Comparison of ENCODE assay signal across 27 cellular contexts in the genomic region with DNA sequence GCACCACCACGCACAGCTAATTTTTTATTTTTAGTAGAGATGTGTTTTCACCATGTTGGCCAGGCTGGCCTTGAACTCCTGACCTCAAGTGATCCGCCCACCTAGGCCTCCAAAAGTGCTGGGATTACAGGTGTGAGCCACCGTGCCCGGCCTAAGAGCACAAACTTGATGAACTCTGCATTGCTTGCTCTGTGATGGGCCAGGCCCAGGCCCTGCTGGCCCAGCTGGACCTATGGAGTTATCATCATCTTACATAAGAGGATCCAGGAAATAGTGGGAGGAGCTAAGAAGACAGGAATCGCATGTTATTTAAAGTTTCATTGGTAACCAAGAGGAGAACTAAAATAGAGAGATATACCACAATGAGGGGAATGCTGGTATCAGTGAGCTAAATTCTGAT. TPM values are rescaled to one million over a fixed set of nuclear protein-coding genes. Genes with fewer than 3 reads are reported as not detected.
A peak's percentile ranks its signal among the peaks of the same experiment; 100 is the strongest.
DNase-seq lines count a peak whose midpoint lies in the region; ATAC-seq and TF ChIP-seq lines count a peak whose summit lies in the region.
"Had no signal": no experiment of that assay in that cellular context is flagged by ENCODE, and none has a peak within 500 bp of the region (broad histone marks: within the 10 kb centered on the region; RNA-seq: fewer than 3 reads in every experiment).

No MANE protein-coding gene starts in this region.

- TF ChIP-seq POLR2A in spleen (IDR thresholded peaks at IDR 0.05): no peak
- no peak for TF ChIP-seq POLR2A in lower leg skin (IDR thresholded peaks at IDR 0.05)

- no peaks in the 10 kb centered on the region for H4K20me1 ChIP-seq in SU-DHL-6 (ENCODE audit: low read depth, low read length)

- no peaks in the 10 kb centered on the region for H3K9me3 ChIP-seq in SU-DHL-6 (ENCODE audit: insufficient read depth, low read length)
- no peaks in the 10 kb centered on the region for H3K9me3 ChIP-seq in naive thymus-derived CD4-positive, alpha-beta T cell (ENCODE audit: control insufficient read depth in 2 of 3, low read length in 3 of 3)
- no peaks in the 10 kb centered on the region for H3K9me3 ChIP-seq in spleen
- H3K9me3 ChIP-seq: colonic mucosa, thyroid gland had no signal

- WGBS in spleen, 5 donors: 75 to 79% (median 77%) methylated on average over 5 of the region's 5 CpGs
- 73 to 83% methylated on average over 5 of the region's 5 CpGs for WGBS in lower leg skin, 2 donors

- H3K4me3 ChIP-seq in SU-DHL-6 (ENCODE audit: insufficient read depth, low read length, poor library complexity, severe bottlenecking): no peak overlapping the region
- no peak overlapping the region for H3K4me3 ChIP-seq in naive thymus-derived CD4-positive, alpha-beta T cell (ENCODE audit: low read length)
- H3K4me3 ChIP-seq in spleen: no peak overlapping the region
- H3K4me3 ChIP-seq in lower leg skin (ENCODE audit: low read depth, poor library complexity, severe bottlenecking): no peak overlapping the region
- H3K4me3 ChIP-seq: colonic mucosa, smooth muscle cell, thyroid gland had no signal

- H3K4me1 Mint-ChIP-seq in naive thymus-derived CD4-positive, alpha-beta T cell: peaks cover 0 to 6% (median 4%) of the 10 kb centered on the region in 7 donors

- no peak overlapping the region for H3K9ac ChIP-seq in SU-DHL-6 (ENCODE audit: low read length)

- no peak overlapping the region for H3K4me2 ChIP-seq in SU-DHL-6 (ENCODE audit: low read depth, low read length, poor library complexity, severe bottlenecking)
- H3K4me2 ChIP-seq: smooth muscle cell had no signal

- no peaks in the 10 kb centered on the region for H3K36me3 Mint-ChIP-seq in naive thymus-derived CD4-positive, alpha-beta T cell

- no peaks in the 10 kb centered on the region for H3K4me1 ChIP-seq in naive thymus-derived CD4-positive, alpha-beta T cell (ENCODE audit: control insufficient read depth in 2 of 2, insufficient read depth in 2 of 2, low read length in 2 of 2)
- H3K4me1 ChIP-seq in spleen: peaks cover 0 to 14% (median 2%) of the 10 kb centered on the region in 6 donors
- H3K4me1 ChIP-seq: colonic mucosa had no signal

- no peak overlapping the region for H3K27ac ChIP-seq in SU-DHL-6 (ENCODE audit: low read depth, low read length)
- no peak overlapping the region for H3K27ac ChIP-seq in naive thymus-derived CD4-positive, alpha-beta T cell (ENCODE audit: low read depth, low read length)
- H3K27ac ChIP-seq in spleen: no peak overlapping the region
- H3K27ac ChIP-seq: 22Rv1, colonic mucosa, thyroid gland had no signal

- H3K4me3 Mint-ChIP-seq in naive thymus-derived CD4-positive, alpha-beta T cell: no peak overlapping the region
- H3K4me3 Mint-ChIP-seq: activated B cell treated with CpG ODN at 0.5 μM for 24 hours; stimulated activated naive CD8-positive, alpha-beta T cell treated with anti-CD3 and anti-CD28 coated beads, Interleukin-15, Interleukin-2, amounts not matched to agents 100 ng/mL and 50 ng/mL, for 24 hours; T-helper 17 cell had no signal

- TF ChIP-seq CTCF in SU-DHL-6 (IDR thresholded peaks at IDR 0.05; ENCODE audit: insufficient read depth, low read length, poor library complexity, severe bottlenecking) (no peak), omental fat pad (IDR thresholded peaks at IDR 0.05) (no peak), spleen (IDR thresholded peaks at IDR 0.05 in 8 of 11, conservative IDR thresholded peaks at IDR 0.05 in 3 of 11) (no peak), lower leg skin (IDR thresholded peaks at IDR 0.05) (no peak)

- CTCF ChIA-PET in naive thymus-derived CD4-positive, alpha-beta T cell (lab: Charles Lee): interaction anchor here (1.1 kb wide), 1 partner anchor 11 kb away, joined by 3 read pairs; no protein-coding TSS in a partner anchor

- H3K27me3 Mint-ChIP-seq in naive thymus-derived CD4-positive, alpha-beta T cell: peaks cover 0 to 2% (median 0%) of the 10 kb centered on the region in 5 donors
- H3K27me3 Mint-ChIP-seq: activated B cell treated with CpG ODN at 0.5 μM for 24 hours; stimulated activated naive CD8-positive, alpha-beta T cell treated with anti-CD3 and anti-CD28 coated beads, Interleukin-15, Interleukin-2, amounts not matched to agents 100 ng/mL and 50 ng/mL, for 24 hours; T-helper 17 cell had no signal

- H3F3A ChIP-seq in SU-DHL-6 (ENCODE audit: insufficient read depth): 0 out of 2 replicates have a peak, but pooled peaks cover under 1% of the 10 kb centered on the region

- H3K79me2 ChIP-seq in SU-DHL-6 (ENCODE audit: insufficient read depth, low read length): no peaks in the 10 kb centered on the region

- no peaks in the 10 kb centered on the region for H3K36me3 ChIP-seq in SU-DHL-6 (ENCODE audit: low read length)
- H3K36me3 ChIP-seq in naive thymus-derived CD4-positive, alpha-beta T cell (ENCODE audit: control insufficient read depth in 2 of 3, insufficient read depth in 3 of 3, low read length in 3 of 3): no peaks in the 10 kb centered on the region
- no peaks in the 10 kb centered on the region for H3K36me3 ChIP-seq in spleen
- H3K36me3 ChIP-seq: colonic mucosa, thyroid gland had no signal

- POLR2A ChIA-PET in naive thymus-derived CD4-positive, alpha-beta T cell (lab: Charles Lee): interaction anchor here (0.7 kb wide), 1 partner anchor 13 kb away, joined by 3 read pairs; no protein-coding TSS in a partner anchor

- H3K27me3 ChIP-seq in SU-DHL-6 (ENCODE audit: low read length): no peaks in the 10 kb centered on the region
- no peaks in the 10 kb centered on the region for H3K27me3 ChIP-seq in naive thymus-derived CD4-positive, alpha-beta T cell (ENCODE audit: control insufficient read depth in 2 of 2, insufficient read depth in 2 of 2, low read length in 2 of 2)
- H3K27me3 ChIP-seq in spleen (replicated peaks in 1 of 7): no peaks in the 10 kb centered on the region
- H3K27me3 ChIP-seq: colonic mucosa, thyroid gland had no signal

- peak; percentile 4 for DNase-seq in NCI-H82 (lab: John Stamatoyannopoulos, UW)
- DNase-seq in NCI-H82 treated with DMSO at 0.1 percent for 48 hours (lab: John Stamatoyannopoulos, UW; ENCODE audit: unreplicated experiment): no peak
- peak; percentile 83 for DNase-seq in MV-4-11 (lab: John Stamatoyannopoulos, UW)
- DNase-seq in omental fat pad (ENCODE audit: low spot score): no peak
- DNase-seq in naive thymus-derived CD4-positive, alpha-beta T cell: no peak
- no peak for DNase-seq in spleen
- no peak for DNase-seq in lower leg skin (ENCODE audit: low spot score in 2 of 2)
- DNase-seq: activated B cell treated with CpG ODN at 0.5 μM for 24 hours; activated CD4-positive, alpha-beta T cell treated with anti-CD3 and anti-CD28 coated beads, Interleukin-2, amount 50 U/mL, for 48 hours; activated CD8-positive, alpha-beta memory T cell treated with anti-CD3 and anti-CD28 coated beads, Interleukin-2, amount 50 U/mL, for 48 hours; activated effector memory CD4-positive, alpha-beta T cell treated with Interleukin-2 at 50 U/mL for 16 hours; colonic mucosa; COR-L47; DMS79; Karpas-422; kidney; NCI-H1105 treated with DMSO at 0.1 percent for 48 hours; NCI-H2081; NCI-H524; stimulated activated CD4-positive, alpha-beta T cell treated with anti-CD3 and anti-CD28 coated beads, Interleukin-4, amount 100 ng/mL, for 1 hour; T-helper 17 cell; thyroid gland had no signal

- no peaks in the 10 kb centered on the region for H3K9me2 ChIP-seq in SU-DHL-6 (replicated peaks; ENCODE audit: insufficient read depth, low read length)

- H3K27ac Mint-ChIP-seq in naive thymus-derived CD4-positive, alpha-beta T cell: no peak overlapping the region
- H3K27ac Mint-ChIP-seq: activated B cell treated with CpG ODN at 0.5 μM for 24 hours; stimulated activated naive CD8-positive, alpha-beta T cell treated with anti-CD3 and anti-CD28 coated beads, Interleukin-15, Interleukin-2, amounts not matched to agents 100 ng/mL and 50 ng/mL, for 24 hours; T-helper 17 cell had no signal

- H3K9me3 Mint-ChIP-seq in naive thymus-derived CD4-positive, alpha-beta T cell: no peaks in the 10 kb centered on the region
- H3K9me3 Mint-ChIP-seq: activated B cell treated with CpG ODN at 0.5 μM for 24 hours; stimulated activated naive CD8-positive, alpha-beta T cell treated with anti-CD3 and anti-CD28 coated beads, Interleukin-15, Interleukin-2, amounts not matched to agents 100 ng/mL and 50 ng/mL, for 24 hours had no signal

- intact Hi-C loops in naive thymus-derived CD4-positive, alpha-beta T cell (cut with micrococcal nuclease): no loop called here
- intact Hi-C loops in spleen (cut with DNase I; ENCODE audit: low total_unique reads) (no loop called here), lower leg skin (cut with DNase I; ENCODE audit: low total_unique reads) (no loop called here)

- H2AFZ ChIP-seq in SU-DHL-6 (ENCODE audit: low read depth, low read length, severe bottlenecking): peak overlapping the region; percentile 56

- ATAC-seq in omental fat pad (ENCODE audit: low FRiP score): peak; percentile 48
- ATAC-seq in naive thymus-derived CD4-positive, alpha-beta T cell: no peak
- ATAC-seq: HCT116, T-helper 17 cell had no signal

RNA-seq across cellular contexts. Expression of gene FAM220A, which starts 12.1 kb away (rescaled TPM):
- total RNA-seq in omental fat pad: 10 to 100 TPM in 3 of 4 donors, 1 to 10 TPM in 1; 9.9 to 18.0 (median 14.2) TPM
- 10 to 100 TPM in 4 of 5 experiments, 1 to 10 TPM in 1; 8.9 to 25.0 (median 14.7) TPM for total RNA-seq in naive thymus-derived CD4-positive, alpha-beta T cell
- polyA plus RNA-seq in naive thymus-derived CD4-positive, alpha-beta T cell: 1 to 10 TPM; 5.2 to 7.1 TPM
- total RNA-seq in spleen: 10 to 100 TPM; 10.5 to 14.6 (median 12.2) TPM
- 10 to 100 TPM in 2 of 3 donors, 1 to 10 TPM in 1; 6.3 to 10.3 (median 10.2) TPM for polyA plus RNA-seq in spleen
- total RNA-seq in lower leg skin: 10 to 100 TPM; 18.7 to 38.6 (median 24.3) TPM

RNA-seq across cellular contexts. Expression of gene RAC1, which starts 13.5 kb away (rescaled TPM):
- total RNA-seq in omental fat pad (100 to 1,000 TPM in 3 of 4 donors, 10 to 100 TPM in 1; 87.5 to 142 (median 116) TPM), spleen (100 to 1,000 TPM; 135 to 200 (median 174) TPM), lower leg skin (100 to 1,000 TPM; 154 to 428 (median 255) TPM)
- total RNA-seq in naive thymus-derived CD4-positive, alpha-beta T cell: 100 to 1,000 TPM in 2 of 5 experiments, 10 to 100 TPM in 3; 60.2 to 139 (median 87.2) TPM
- polyA plus RNA-seq in naive thymus-derived CD4-positive, alpha-beta T cell: 100 to 1,000 TPM; 188 to 211 TPM
- polyA plus RNA-seq in spleen: 100 to 1,000 TPM; 137 to 185 (median 162) TPM

Comparison
In these comparisons a context has a peak if more than half of its experiments do, and no peak if none do; other contexts are left out.
1. DNase-seq: peak in NCI-H82 (single experiment) and MV-4-11 (single experiment); none in NCI-H82 treated with DMSO at 0.1 percent for 48 hours (single experiment), omental fat pad (single experiment), naive thymus-derived CD4-positive, alpha-beta T cell (0 of 9), spleen (single experiment) and lower leg skin (0 of 2).